8 cellular contexts compared by ENCODE assay signal in genomic region chr1:1019122-1019999, GRCh38. TPM values are rescaled to one million over a fixed set of nuclear protein-coding genes. Genes with fewer than 3 reads are reported as not detected.
DNase-seq lines count a peak whose midpoint lies in the region; ATAC-seq and TF ChIP-seq lines count a peak whose summit lies in the region.

No MANE protein-coding gene starts in this region.

- H3K27ac ChIP-seq in foreskin keratinocyte = no peak overlapping the region
- H3K27ac ChIP-seq in thoracic aorta = no peak overlapping the region

- ATAC-seq in GM19455 (IDR thresholded peaks at IDR 0.05; ENCODE audit: unreplicated experiment) (peak; percentile 60), HG03571 (IDR thresholded peaks at IDR 0.05; ENCODE audit: unreplicated experiment) (peak; percentile 58), foreskin keratinocyte (peak; percentile 51), omental fat pad (ENCODE audit: low FRiP score) (peak; percentile 91), thoracic aorta (ENCODE audit: insufficient number of reproducible peaks, low FRiP score, low read depth) (peak; percentile 87)

- no peaks in the 10 kb centered on the region for H3K9me3 ChIP-seq in thoracic aorta

- H3K36me3 ChIP-seq in thoracic aorta = no peaks in the 10 kb centered on the region

- H3K4me1 ChIP-seq in foreskin keratinocyte = peaks cover 9% of the 10 kb centered on the region
- H3K4me1 ChIP-seq in thoracic aorta (ENCODE audit: control insufficient read depth in 1 of 2, low read depth in 2 of 2) = peaks cover 8 to 24% of the 10 kb centered on the region in 2 donors

- DNase-seq in D341Med (ENCODE audit: low spot score) (peak; percentile 97), RPMI7951 (ENCODE audit: low read depth) (peak; percentile 81), foreskin keratinocyte (peak in 1 of 2 donors; percentile 70), omental fat pad (ENCODE audit: low spot score) (peak; percentile 44), thoracic aorta (ENCODE audit: low spot score) (no peak)
- peak; percentile 92 for DNase-seq in activated effector memory CD4-positive, alpha-beta T cell treated with anti-CD3 and anti-CD28 coated beads, Interleukin-2, amount 50 U/mL, for 16 hours

- H3K4me3 ChIP-seq in thoracic aorta = peak overlapping the region; percentile 86

- H3K27me3 ChIP-seq in foreskin keratinocyte (no peaks in the 10 kb centered on the region), thoracic aorta (replicated peaks; ENCODE audit: insufficient read depth) (no peaks in the 10 kb centered on the region)

- TF ChIP-seq CTCF in foreskin keratinocyte (conservative IDR thresholded peaks at IDR 0.05) (peak; percentile 65), omental fat pad (IDR thresholded peaks at IDR 0.05) (no peak), thoracic aorta (IDR thresholded peaks at IDR 0.05) (peak; percentile 49)

RNA-seq across cellular contexts. Expression of gene AGRN, which starts 0.6 kb away (rescaled TPM):
- total RNA-seq in RPMI7951 (2014; rRNA removed; shearing (Covaris generic)) = 42.8 and 64.0 TPM in 2 replicates
- total RNA-seq in foreskin keratinocyte (224 and 261 TPM in 2 replicates), omental fat pad (10 to 100 TPM; 17.2 to 42.3 (median 22.6) TPM), thoracic aorta (10 to 100 TPM; 36.2 to 36.7 TPM)
- polyA plus RNA-seq in foreskin keratinocyte = 174 and 192 TPM in 2 replicates

RNA-seq across cellular contexts. Expression of gene ISG15, which starts 6.1 kb away (rescaled TPM):
- 77.9 and 78.8 TPM in 2 replicates for total RNA-seq in RPMI7951 (2014; rRNA removed; shearing (Covaris generic))
- total RNA-seq in foreskin keratinocyte (300 and 424 TPM in 2 replicates), omental fat pad (10 to 100 TPM; 27.7 to 84.3 (median 32.6) TPM), thoracic aorta (100 to 1,000 TPM in 1 of 2 donors, 10 to 100 TPM in 1; 31.5 to 104 TPM)
- polyA plus RNA-seq in foreskin keratinocyte = 448 and 672 TPM in 2 replicates

RNA-seq across cellular contexts. Expression of gene HES4, which starts 19.5 kb away (rescaled TPM):
- total RNA-seq in RPMI7951 (2014; rRNA removed; shearing (Covaris generic)) = 0.39 and 0.48 TPM in 2 replicates
- 4.3 and 8.6 TPM in 2 replicates for total RNA-seq in foreskin keratinocyte
- 6.4 and 13.9 TPM in 2 replicates for polyA plus RNA-seq in foreskin keratinocyte
- total RNA-seq in omental fat pad = 10 to 100 TPM; 17.8 to 30.0 (median 22.6) TPM
- total RNA-seq in thoracic aorta = 10 to 100 TPM; 50.1 to 98.8 TPM

RNA-seq across cellular contexts. Expression of gene PERM1, which starts 37.5 kb away (rescaled TPM):
- total RNA-seq in RPMI7951 (2014; rRNA removed; shearing (Covaris generic)) = 0.12 TPM in 1 of 2 replicates, not detected in the other
- not detected in 2 replicates for total RNA-seq in foreskin keratinocyte
- not detected in 2 replicates for polyA plus RNA-seq in foreskin keratinocyte
- total RNA-seq in omental fat pad = 1 to 10 TPM in 1 of 4 donors, under 1 TPM in 1, not detected in 2; 0.36 to 1.4 TPM
- under 1 TPM; 0.54 to 0.99 TPM for total RNA-seq in thoracic aorta

RNA-seq across cellular contexts. Expression of gene PLEKHN1, which starts 53.1 kb away (rescaled TPM):
- total RNA-seq in RPMI7951 (2014; rRNA removed; shearing (Covaris generic)) = 0.60 and 0.88 TPM in 2 replicates
- 3.0 and 4.6 TPM in 2 replicates for total RNA-seq in foreskin keratinocyte
- polyA plus RNA-seq in foreskin keratinocyte = 3.4 and 4.2 TPM in 2 replicates
- total RNA-seq in omental fat pad = under 1 TPM in 3 of 4 donors, not detected in 1; 0.19 to 0.48 (median 0.25) TPM
- total RNA-seq in thoracic aorta = under 1 TPM in 1 of 2 donors, not detected in 1; 0.27 TPM

Comparison
In these comparisons a context has a peak if more than half of its experiments do, and no peak if none do; other contexts are left out.
1. CTCF ChIP-seq: peak in foreskin keratinocyte (single experiment) and thoracic aorta (single experiment); none in omental fat pad (0 of 3).
2. Peak in every context shown above with its lines, with median percentiles within 50 percentile points of each other: ATAC-seq.